19 cellular contexts compared by ENCODE assay signal in genomic region chr11:49174691-49175366, GRCh38. TPM values are rescaled to one million over a fixed set of nuclear protein-coding genes. Genes with fewer than 3 reads are reported as not detected.
"Had no signal": no experiment of that assay in that cellular context is flagged by ENCODE, and none has a peak within 500 bp of the region (broad histone marks: within the 10 kb centered on the region; RNA-seq: fewer than 3 reads in every experiment).

No MANE protein-coding gene starts in this region.

RNA-seq across cellular contexts. Expression of gene FOLH1, which starts 33.6 kb away (rescaled TPM):
- total RNA-seq: activated B cell treated with CpG ODN at 0.5 μM for 24 hours; activated CD4-positive, alpha-beta memory T cell treated with anti-CD3 and anti-CD28 coated beads for 36 hours; activated CD4-positive, alpha-beta T cell treated with anti-CD3 and anti-CD28 coated beads, Interleukin-2, amount 10 ng/mL, durations not matched to agents 24 days and 14 days; activated CD8-positive, alpha-beta memory T cell treated with anti-CD3 and anti-CD28 coated beads for 36 hours; activated CD8-positive, alpha-beta T cell treated with anti-CD3 and anti-CD28 coated beads for 36 hours; activated naive CD4-positive, alpha-beta T cell treated with anti-CD3 and anti-CD28 coated beads for 36 hours; activated naive CD4-positive, alpha-beta T cell treated with anti-CD3 and anti-CD28 coated beads, Interleukin-2, amount 50 U/mL, for 72 hours; activated naive CD8-positive, alpha-beta T cell treated with anti-CD3 and anti-CD28 coated beads for 36 hours; activated T-cell treated with anti-CD3 and anti-CD28 coated beads, Interleukin-2, amount 50 U/mL, for 4 hours; activated T-cell treated with anti-CD3 and anti-CD28 coated beads, Interleukin-2, amount 50 U/mL, for 72 hours; activated T-helper 1 cell treated with anti-CD3 and anti-CD28 coated beads, Interleukin-12 subunit alpha, Interleukin-12 subunit beta, Interleukin-2, Interleukin-4 antibody, amounts not matched to agents 30 ng/mL and 10 ng/mL and 1 ng/mL, durations not matched to agents 14 hours and 24 hours and 36 hours; activated T-helper 17 cell treated with anti-CD3 and anti-CD28 coated beads, Interleukin-2, amount 50 U/mL, for 72 hours; bronchial epithelial cell; cardiac muscle cell; chondrocyte; T-cell; T-helper 1 cell treated with Interleukin-12 subunit alpha and Interleukin-12 subunit beta and Interleukin-4 antibody, amounts not matched to agents 30 ng/mL and 1 ng/mL, for 36 hours; T-helper 17 cell; T-helper 2 cell treated with Interferon-gamma antibody and Interleukin-4, amounts not matched to agents 100 ng/mL and 5 ng/mL, for 36 hours had no signal
